In the genomic region with DNA sequence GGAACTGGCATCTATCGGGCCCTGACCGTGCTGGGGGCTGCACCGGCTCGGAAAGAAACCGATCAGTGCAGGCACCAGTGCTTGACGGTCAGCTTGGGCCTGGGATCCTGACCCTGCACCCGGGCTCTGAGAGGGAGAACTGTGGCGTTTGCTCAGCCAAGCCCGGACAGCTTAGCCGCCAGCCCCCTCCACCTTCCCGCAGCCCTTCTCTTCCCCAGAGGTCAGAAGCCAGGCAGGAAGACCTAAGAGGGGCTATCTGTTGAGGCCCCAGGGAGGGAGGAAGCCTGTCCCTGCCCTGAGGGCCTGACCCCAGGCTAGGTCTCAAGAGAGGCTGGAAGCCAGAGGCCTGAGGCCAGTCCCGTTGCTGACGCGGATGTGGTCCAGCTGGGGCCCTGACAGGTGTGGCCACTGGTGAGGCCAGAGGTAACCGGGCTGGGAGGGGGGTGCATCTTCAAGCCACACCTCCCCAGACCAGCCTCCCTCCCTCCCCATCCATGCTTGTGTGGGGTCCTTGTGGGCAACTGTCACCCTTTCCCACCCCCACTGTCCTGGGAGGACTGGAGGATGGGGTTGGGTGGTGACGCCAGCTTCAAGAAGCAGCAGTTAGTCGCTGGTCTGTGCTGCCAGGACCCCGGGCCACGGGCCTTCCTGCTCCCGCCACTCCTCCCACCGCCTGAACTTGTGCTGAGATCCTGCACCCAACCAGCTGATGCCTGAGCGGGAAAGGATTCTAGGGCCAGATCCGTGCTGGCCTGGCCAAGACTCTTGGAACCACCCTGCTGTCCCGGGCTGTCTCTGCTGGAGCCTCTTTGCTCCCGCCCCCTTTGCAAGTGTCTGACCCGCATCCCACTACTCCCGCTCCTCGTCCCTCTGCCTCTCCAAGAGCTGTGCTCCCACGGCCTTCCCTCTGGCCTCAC, we compare ENCODE assay signal across 8 cellular contexts. TPM values are rescaled to one million over a fixed set of nuclear protein-coding genes. Genes with fewer than 3 reads are reported as not detected.
DNase-seq lines count a peak whose midpoint lies in the region; ATAC-seq, FAIRE-seq and TF ChIP-seq lines count a peak whose summit lies in the region.

No MANE protein-coding gene starts in this region.

- 0 out of 2 replicates have a peak overlapping the region, but pooled peaks have one; percentile 29 for H2BK15ac ChIP-seq in H1 (ENCODE audit: low read length)

- TF ChIP-seq EP300 in H1 (IDR thresholded peaks at IDR 0.05; ENCODE audit: borderline replicate concordance in 1 of 2, low read depth in 2 of 2, low read length in 2 of 2) = no peak

- H2BK12ac ChIP-seq in H1 (ENCODE audit: low read depth, low read length) = peak overlapping the region; percentile 90; the same call in 1 of the 2 replicates

- no peak for TF ChIP-seq RAD21 in H1 (IDR thresholded peaks at IDR 0.05 in 1 of 2, conservative IDR thresholded peaks at IDR 0.05 in 1 of 2; ENCODE audit: low read depth in 2 of 2, low read length in 2 of 2)

- H4K91ac ChIP-seq in H1 (replicated peaks; ENCODE audit: insufficient read length, low read length) = no peak overlapping the region

- no peak overlapping the region for H3K14ac ChIP-seq in H1 (ENCODE audit: insufficient read length)

- H3K4me2 ChIP-seq in H1 (ENCODE audit: insufficient read depth in 1 of 2, low read depth in 2 of 2, low read length in 2 of 2) = peak overlapping the region; percentile 61 to 62

- H3K27ac ChIP-seq in H1 (ENCODE audit: low read depth, low read length) = no peak overlapping the region

- H4K5ac ChIP-seq in H1 (ENCODE audit: insufficient read length, low read depth, low read length) = no peak overlapping the region

- no peak overlapping the region for H3K9ac ChIP-seq in H1 (replicated peaks in 1 of 4; ENCODE audit: extremely low read depth in 1 of 4, low read depth in 3 of 4, low read length in 3 of 4)

- H3K23ac ChIP-seq in H1 (ENCODE audit: insufficient read length) = no peak overlapping the region

- H3K79me2 ChIP-seq in H1 (ENCODE audit: control insufficient read depth in 1 of 2, insufficient read depth in 2 of 2, low read length in 2 of 2) = peaks cover 0 to 14% of the 10 kb centered on the region in 2 experiments; a peak in 3 of 4 replicates

- H4K8ac ChIP-seq in H1 (ENCODE audit: extremely low read depth, insufficient read depth, low read length) = peak overlapping the region; percentile 51; the same call in 1 of the 2 replicates

- H2BK5ac ChIP-seq in H1 (ENCODE audit: low read depth, low read length) = no peak overlapping the region

- 0 out of 2 replicates have a peak overlapping the region, but pooled peaks have one; percentile 2 for H2AK5ac ChIP-seq in H1 (ENCODE audit: low read depth, low read length)

- no peak overlapping the region; the same call in 1 of the 2 replicates for H3K18ac ChIP-seq in H1 (ENCODE audit: extremely low read depth, low read length)

- H2AFZ ChIP-seq in H1 (ENCODE audit: low read length) = no peak overlapping the region

- peaks cover 0 to 6% of the 10 kb centered on the region in 2 donors for H3K27me3 Mint-ChIP-seq in natural killer cell treated with Interleukin-12 subunit alpha and Interleukin-12 subunit beta and Interleukin-15 and Interleukin-18, amount 100 ng/mL, for 72 hours

- H3K27me3 ChIP-seq in H1 (replicated peaks in 1 of 4; ENCODE audit: control insufficient read depth in 3 of 4, extremely low read depth in 1 of 4, insufficient read depth in 3 of 4, low read length in 3 of 4) = peaks cover 9 to 17% (median 14%) of the 10 kb centered on the region in 4 experiments

- no peak overlapping the region for H3K56ac ChIP-seq in H1 (replicated peaks; ENCODE audit: insufficient read length, low read depth, low read length)

- peak overlapping the region; percentile 26 to 60 for H3K27ac Mint-ChIP-seq in natural killer cell treated with Interleukin-12 subunit alpha and Interleukin-12 subunit beta and Interleukin-15 and Interleukin-18, amount 100 ng/mL, for 72 hours

- whole genome bisulfite sequencing in H1 (ENCODE audit: extremely low coverage in 1 of 2, insufficient coverage in 1 of 2, insufficient read length in 1 of 2, insufficient replicate concordance in 2 of 2, low coverage in 1 of 2, low lambda C conversion rate in 2 of 2, missing lambda C conversion rate in 1 of 2), 2 experiments = 73% methylated on average over 25 of the region's 29 CpGs; no CpG with 5 or more reads in 1 of the 2 experiments

- H3K9me3 ChIP-seq in H1 (ENCODE audit: insufficient read depth in 2 of 2, low read depth in 1 of 2, low read length in 1 of 2) = no peaks in the 10 kb centered on the region

- H3K4me1 Mint-ChIP-seq in natural killer cell treated with Interleukin-12 subunit alpha and Interleukin-12 subunit beta and Interleukin-15 and Interleukin-18, amount 100 ng/mL, for 72 hours (ENCODE audit: low read depth in 2 of 2) = peaks cover 0 to 12% of the 10 kb centered on the region in 2 donors

- H3K36me3 ChIP-seq in H1 (ENCODE audit: control insufficient read depth in 2 of 4, insufficient read depth in 4 of 4, low read length in 3 of 4) = no peaks in the 10 kb centered on the region

- peak overlapping the region; percentile 8 to 48 (median 23); a peak in 5 of 8 replicates for H3K4me3 ChIP-seq in H1 (ENCODE audit: extremely low read depth in 1 of 4, insufficient read depth in 2 of 4, low read depth in 3 of 4, low read length in 4 of 4)

- H3K79me1 ChIP-seq in H1 (ENCODE audit: low read depth, low read length) = peaks cover 4% of the 10 kb centered on the region

- POLR2A ChIA-PET in H1 (lab: Charles Lee; ENCODE audit: partially characterized antibody) = interaction anchor here (0.7 to 5.1 kb wide), 11 partner anchors 8 to 64 kb away, joined by 3 to 80 read pairs (median 5); partner anchors contain the start of genes AURKAIP1 and CCNL2

- no peak overlapping the region for H3K4ac ChIP-seq in H1 (replicated peaks; ENCODE audit: insufficient read length, low read depth, low read length)

- peaks cover 27% of the 10 kb centered on the region; the same call in 1 of the 2 replicates for H3K23me2 ChIP-seq in H1 (ENCODE audit: low read depth, low read length)

- H3K36me3 Mint-ChIP-seq in natural killer cell treated with Interleukin-12 subunit alpha and Interleukin-12 subunit beta and Interleukin-15 and Interleukin-18, amount 100 ng/mL, for 72 hours = no peaks in the 10 kb centered on the region

- CTCF ChIA-PET in H1 (lab: Charles Lee; ENCODE audit: partially characterized antibody) = interaction anchor here (0.7 to 3.4 kb wide), 9 partner anchors 9 to 408 kb away, joined by 3 to 40 read pairs (median 4); no protein-coding TSS in a partner anchor

- ATAC-seq in natural killer cell treated with Interleukin-12 subunit alpha and Interleukin-12 subunit beta and Interleukin-15 and Interleukin-18, amount 100 ng/mL, for 72 hours = no peak
- no peak for ATAC-seq in GM19397 (IDR thresholded peaks at IDR 0.05; ENCODE audit: unreplicated experiment)

- FAIRE-seq in H1 (lab: Jason Lieb, UNC) = no peak

- H3K4me3 Mint-ChIP-seq in natural killer cell treated with Interleukin-12 subunit alpha and Interleukin-12 subunit beta and Interleukin-15 and Interleukin-18, amount 100 ng/mL, for 72 hours = peak overlapping the region; percentile 62

- H4K20me1 ChIP-seq in H1 (replicated peaks in 1 of 2; ENCODE audit: control insufficient read depth in 1 of 2, insufficient read depth in 2 of 2, low read length in 2 of 2) = peaks cover 4 to 15% of the 10 kb centered on the region in 2 experiments

- no peak overlapping the region for H2BK120ac ChIP-seq in H1 (replicated peaks; ENCODE audit: low read depth, low read length)

- H2BK20ac ChIP-seq in H1 (ENCODE audit: low read length) = no peak overlapping the region

- DNase-seq in AG20443 (ENCODE audit: low spot score) (peak; percentile 42), LHCN-M2 (ENCODE audit: low read depth) (peak; percentile 32), H1 (ENCODE audit: low read depth in 1 of 2, low spot score in 2 of 2) (no peak), AML-193 (lab: John Stamatoyannopoulos, UW) (no peak), NCI-H187 treated with DMSO at 0.1 percent for 48 hours (lab: John Stamatoyannopoulos, UW) (no peak), OCI-M1 (lab: John Stamatoyannopoulos, UW) (no peak)
- DNase-seq in natural killer cell treated with Interleukin-12 subunit alpha and Interleukin-12 subunit beta and Interleukin-15 and Interleukin-18, amount 100 ng/mL, for 72 hours (ENCODE audit: low spot score) = no peak

- H3K4me1 ChIP-seq in H1 (replicated peaks in 1 of 4; ENCODE audit: control insufficient read depth in 3 of 4, insufficient read depth in 4 of 4, low read length in 3 of 4) = peaks cover 0 to 49% (median 33%) of the 10 kb centered on the region in 4 experiments; a peak in 6 of 7 replicates

- TF ChIP-seq POLR2A in H1 (IDR thresholded peaks at IDR 0.05; ENCODE audit: control extremely low read depth in 1 of 2, low read depth in 2 of 2, low read length in 2 of 2) = no peak

- H3K9me3 Mint-ChIP-seq in natural killer cell treated with Interleukin-12 subunit alpha and Interleukin-12 subunit beta and Interleukin-15 and Interleukin-18, amount 100 ng/mL, for 72 hours = no peaks in the 10 kb centered on the region

- no peak for TF ChIP-seq CTCF in H1 (IDR thresholded peaks at IDR 0.05; ENCODE audit: control extremely low read depth in 1 of 3, insufficient read depth in 1 of 3, low read depth in 1 of 3, low read length in 3 of 3)

RNA-seq across cellular contexts. Expression of gene DVL1, which starts 2.6 kb away (rescaled TPM):
- 85.6 and 86.6 TPM in 2 replicates for total RNA-seq in LHCN-M2 (2014; rRNA removed)
- 43.7 TPM for polyA plus RNA-seq in LHCN-M2 (2012)
- 56.0 and 58.9 TPM in 2 replicates for total RNA-seq in H1 (2021; fragmentation: NEBNext Ultra II Directional; extraction: Animal tissue kit (Norgen Biotek cat#: 25700))
- 39.4 and 59.8 TPM in 2 replicates for polyA plus RNA-seq in H1 (2011; rRNA removed)
- 45.1 TPM for polyA plus RNA-seq in H1 (2011; cell fraction: cytosol; rRNA removed)
- 354 TPM for polyA plus RNA-seq in H1 (2011; cell fraction: nucleus; rRNA removed)
- 29.6 to 56.3 TPM (median 52.4 TPM) in 4 replicates for polyA plus RNA-seq in H1 (2012, experiment 1 of 2)
- 32.5 TPM for polyA plus RNA-seq in H1 (2012, experiment 2 of 2)
- polyA plus RNA-seq in H1 (2013, experiment 1 of 2) = 41.1 TPM
- polyA plus RNA-seq in H1 (2013, experiment 2 of 2) = 37.2 TPM
- 16.1 and 16.9 TPM in 2 replicates for polyA minus RNA-seq in H1 (2011; rRNA and poly(A)+ RNA removed)
- 33.2 TPM for polyA minus RNA-seq in H1 (2011; cell fraction: cytosol; rRNA and poly(A)+ RNA removed)
- 81.8 TPM for polyA minus RNA-seq in H1 (2011; cell fraction: nucleus; rRNA and poly(A)+ RNA removed)
- total RNA-seq in natural killer cell treated with Interleukin-12 subunit alpha and Interleukin-12 subunit beta and Interleukin-15 and Interleukin-18, amount 100 ng/mL, for 72 hours = 10 to 100 TPM; 29.4 to 66.5 TPM

RNA-seq across cellular contexts. Expression of gene MXRA8, which starts 6.6 kb away (rescaled TPM):
- 292 and 326 TPM in 2 replicates for total RNA-seq in LHCN-M2 (2014; rRNA removed)
- polyA plus RNA-seq in LHCN-M2 (2012) = 341 TPM
- total RNA-seq in H1 (2021; fragmentation: NEBNext Ultra II Directional; extraction: Animal tissue kit (Norgen Biotek cat#: 25700)) = 10.0 and 10.5 TPM in 2 replicates
- 17.2 and 35.4 TPM in 2 replicates for polyA plus RNA-seq in H1 (2011; rRNA removed)
- 21.3 TPM for polyA plus RNA-seq in H1 (2011; cell fraction: cytosol; rRNA removed)
- polyA plus RNA-seq in H1 (2011; cell fraction: nucleus; rRNA removed) = 57.8 TPM
- 6.4 to 14.9 TPM (median 13.3 TPM) in 4 replicates for polyA plus RNA-seq in H1 (2012, experiment 1 of 2)
- polyA plus RNA-seq in H1 (2012, experiment 2 of 2) = 7.6 TPM
- polyA plus RNA-seq in H1 (2013, experiment 1 of 2) = 12.0 TPM
- 10.6 TPM for polyA plus RNA-seq in H1 (2013, experiment 2 of 2)
- 3.0 and 3.5 TPM in 2 replicates for polyA minus RNA-seq in H1 (2011; rRNA and poly(A)+ RNA removed)
- polyA minus RNA-seq in H1 (2011; cell fraction: cytosol; rRNA and poly(A)+ RNA removed) = 9.2 TPM
- polyA minus RNA-seq in H1 (2011; cell fraction: nucleus; rRNA and poly(A)+ RNA removed) = 7.8 TPM
- total RNA-seq in natural killer cell treated with Interleukin-12 subunit alpha and Interleukin-12 subunit beta and Interleukin-15 and Interleukin-18, amount 100 ng/mL, for 72 hours = not detected

RNA-seq across cellular contexts. Expression of gene TAS1R3, which starts 20.7 kb away (rescaled TPM):
- 0.06 TPM in 1 of 2 replicates, not detected in the other for total RNA-seq in LHCN-M2 (2014; rRNA removed)
- 0.07 TPM for polyA plus RNA-seq in LHCN-M2 (2012)
- total RNA-seq in H1 (2021; fragmentation: NEBNext Ultra II Directional; extraction: Animal tissue kit (Norgen Biotek cat#: 25700)) = 0.11 and 0.19 TPM in 2 replicates
- 0.03 and 0.16 TPM in 2 replicates for polyA plus RNA-seq in H1 (2011; rRNA removed)
- 0.06 TPM for polyA plus RNA-seq in H1 (2011; cell fraction: cytosol; rRNA removed)
- 0.64 TPM for polyA plus RNA-seq in H1 (2011; cell fraction: nucleus; rRNA removed)
- polyA plus RNA-seq in H1 (2012, experiment 1 of 2) = 0.12 to 0.22 TPM (median 0.17 TPM) in 4 replicates
- polyA plus RNA-seq in H1 (2012, experiment 2 of 2) = 0.14 TPM
- polyA plus RNA-seq in H1 (2013, experiment 1 of 2) = 0.04 TPM
- 0.02 TPM for polyA plus RNA-seq in H1 (2013, experiment 2 of 2)
- polyA minus RNA-seq in H1 (2011; rRNA and poly(A)+ RNA removed) = 0.05 TPM in 1 of 2 replicates, not detected in the other
- not detected for polyA minus RNA-seq in H1 (2011; cell fraction: cytosol; rRNA and poly(A)+ RNA removed)
- 0.40 TPM for polyA minus RNA-seq in H1 (2011; cell fraction: nucleus; rRNA and poly(A)+ RNA removed)
- total RNA-seq in natural killer cell treated with Interleukin-12 subunit alpha and Interleukin-12 subunit beta and Interleukin-15 and Interleukin-18, amount 100 ng/mL, for 72 hours = under 1 TPM; 0.81 to 0.89 TPM

RNA-seq across cellular contexts. Expression of gene AURKAIP1, which starts 23.2 kb away (rescaled TPM):
- total RNA-seq in LHCN-M2 (2014; rRNA removed) = 226 and 234 TPM in 2 replicates
- polyA plus RNA-seq in LHCN-M2 (2012) = 193 TPM
- total RNA-seq in H1 (2021; fragmentation: NEBNext Ultra II Directional; extraction: Animal tissue kit (Norgen Biotek cat#: 25700)) = 194 TPM in 2 replicates
- 87.8 and 138 TPM in 2 replicates for polyA plus RNA-seq in H1 (2011; rRNA removed)
- 133 TPM for polyA plus RNA-seq in H1 (2011; cell fraction: cytosol; rRNA removed)
- polyA plus RNA-seq in H1 (2011; cell fraction: nucleus; rRNA removed) = 105 TPM
- polyA plus RNA-seq in H1 (2012, experiment 1 of 2) = 115 to 177 TPM (median 165 TPM) in 4 replicates
- polyA plus RNA-seq in H1 (2012, experiment 2 of 2) = 126 TPM
- polyA plus RNA-seq in H1 (2013, experiment 1 of 2) = 120 TPM
- 113 TPM for polyA plus RNA-seq in H1 (2013, experiment 2 of 2)
- polyA minus RNA-seq in H1 (2011; rRNA and poly(A)+ RNA removed) = 12.5 and 13.3 TPM in 2 replicates
- 44.8 TPM for polyA minus RNA-seq in H1 (2011; cell fraction: cytosol; rRNA and poly(A)+ RNA removed)
- 30.7 TPM for polyA minus RNA-seq in H1 (2011; cell fraction: nucleus; rRNA and poly(A)+ RNA removed)
- 100 to 1,000 TPM; 106 to 216 TPM for total RNA-seq in natural killer cell treated with Interleukin-12 subunit alpha and Interleukin-12 subunit beta and Interleukin-15 and Interleukin-18, amount 100 ng/mL, for 72 hours

RNA-seq across cellular contexts. Expression of gene CPTP, which starts 27.2 kb away (rescaled TPM):
- 27.7 and 28.9 TPM in 2 replicates for total RNA-seq in LHCN-M2 (2014; rRNA removed)
- polyA plus RNA-seq in LHCN-M2 (2012) = 17.8 TPM
- 10.6 and 13.3 TPM in 2 replicates for total RNA-seq in H1 (2021; fragmentation: NEBNext Ultra II Directional; extraction: Animal tissue kit (Norgen Biotek cat#: 25700))
- 8.1 and 13.4 TPM in 2 replicates for polyA plus RNA-seq in H1 (2011; rRNA removed)
- polyA plus RNA-seq in H1 (2011; cell fraction: cytosol; rRNA removed) = 7.0 TPM
- 8.0 TPM for polyA plus RNA-seq in H1 (2011; cell fraction: nucleus; rRNA removed)
- polyA plus RNA-seq in H1 (2012, experiment 1 of 2) = 5.8 to 8.6 TPM (median 8.1 TPM) in 4 replicates
- polyA plus RNA-seq in H1 (2012, experiment 2 of 2) = 9.5 TPM
- 10.1 TPM for polyA plus RNA-seq in H1 (2013, experiment 1 of 2)
- 9.7 TPM for polyA plus RNA-seq in H1 (2013, experiment 2 of 2)
- 2.2 and 3.2 TPM in 2 replicates for polyA minus RNA-seq in H1 (2011; rRNA and poly(A)+ RNA removed)
- 6.8 TPM for polyA minus RNA-seq in H1 (2011; cell fraction: cytosol; rRNA and poly(A)+ RNA removed)
- 11.6 TPM for polyA minus RNA-seq in H1 (2011; cell fraction: nucleus; rRNA and poly(A)+ RNA removed)
- total RNA-seq in natural killer cell treated with Interleukin-12 subunit alpha and Interleukin-12 subunit beta and Interleukin-15 and Interleukin-18, amount 100 ng/mL, for 72 hours = 10 to 100 TPM; 15.7 to 20.1 TPM

Comparison
In these comparisons a context has a peak if more than half of its experiments do, and no peak if none do; other contexts are left out.
1. DNase-seq: peak in AG20443 (single experiment) and LHCN-M2 (single experiment); none in H1 (0 of 2), natural killer cell treated with Interleukin-12 subunit alpha and Interleukin-12 subunit beta and Interleukin-15 and Interleukin-18, amount 100 ng/mL, for 72 hours (single experiment), AML-193 (0 of 2), NCI-H187 treated with DMSO at 0.1 percent for 48 hours (single experiment) and OCI-M1 (single experiment).
2. RNA of gene MXRA8, which starts 6.6 kb away (total RNA-seq): 292 to 326 TPM in LHCN-M2; 10.0 to 10.5 TPM in H1 and not detected in natural killer cell treated with Interleukin-12 subunit alpha and Interleukin-12 subunit beta and Interleukin-15 and Interleukin-18, amount 100 ng/mL, for 72 hours; every median in the first group is over 10 times any median in the second.